Comparison of ENCODE assay signal across 7 cellular contexts in the genomic region with DNA sequence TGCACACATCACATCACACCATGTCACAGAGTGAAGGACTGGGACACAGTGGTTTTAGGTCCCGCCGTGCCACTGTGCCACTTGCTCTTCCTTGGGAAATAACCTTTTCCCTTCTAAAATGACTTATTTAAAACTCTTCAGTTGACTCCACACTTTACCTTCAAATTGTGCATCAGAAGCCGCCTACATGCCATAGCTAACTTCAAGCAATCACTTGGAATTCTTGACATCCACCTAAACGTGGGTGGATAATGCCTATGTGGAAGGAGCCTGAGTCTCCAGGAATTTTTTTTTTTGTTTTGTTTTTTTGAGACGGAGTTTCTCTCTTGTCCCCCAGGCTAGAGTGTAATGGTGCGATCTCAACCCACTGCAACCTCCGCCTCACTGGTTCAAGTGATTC.
"Had no signal": no experiment of that assay in that cellular context is flagged by ENCODE, and none has a peak within 500 bp of the region (broad histone marks: within the 10 kb centered on the region; RNA-seq: fewer than 3 reads in every experiment).

No MANE protein-coding gene starts in this region.

- DNase-seq: IMR-90, KBM-7, KG1 had no signal

- H3K27ac ChIP-seq: HL-60 had no signal

- H3K4me3 ChIP-seq: K562 had no signal

- FAIRE-seq: HepG2, HTR-8/SVneo, K562 had no signal
